ENCODE assay signal across 21 cellular contexts in genomic region chr7:24908757-24909156, GRCh38.
A peak's percentile ranks its signal among the peaks of the same experiment; 100 is the strongest.
DNase-seq lines count a peak whose midpoint lies in the region; ATAC-seq and TF ChIP-seq lines count a peak whose summit lies in the region.
"Had no signal": no experiment of that assay in that cellular context is flagged by ENCODE, and none has a peak within 500 bp of the region (broad histone marks: within the 10 kb centered on the region; RNA-seq: fewer than 3 reads in every experiment).

No MANE protein-coding gene starts in this region.

- no peak overlapping the region for H3K9ac ChIP-seq in Karpas-422 (ENCODE audit: low read length)

- H3K9me2 ChIP-seq in Karpas-422 (replicated peaks; ENCODE audit: insufficient read depth, low read length): no peaks in the 10 kb centered on the region

- H3K27ac ChIP-seq in Karpas-422 (ENCODE audit: low read length) (peak overlapping the region; percentile 67), RWPE2 (ENCODE audit: poor library complexity, severe bottlenecking) (peak overlapping the region; percentile 94)

- no peak for TF ChIP-seq CTCF in RWPE2 (IDR thresholded peaks at IDR 0.05; ENCODE audit: poor library complexity, severe bottlenecking)

- H3K4me3 ChIP-seq in Karpas-422 (ENCODE audit: low read length) (no peak overlapping the region), RWPE2 (ENCODE audit: severe bottlenecking) (no peak overlapping the region)

- no peaks in the 10 kb centered on the region for H3K9me3 ChIP-seq in Karpas-422 (ENCODE audit: low read length)
- H3K9me3 ChIP-seq in RWPE2 (ENCODE audit: severe bottlenecking): no peaks in the 10 kb centered on the region
- H3K9me3 ChIP-seq: Caco-2 had no signal

- no peak overlapping the region for H3K4me3 Mint-ChIP-seq in stimulated activated naive CD8-positive, alpha-beta T cell treated with anti-CD3 and anti-CD28 coated beads, Interleukin-15, amount 100 ng/mL, for 72 hours
- H3K4me3 Mint-ChIP-seq: T-cell had no signal

- H3K4me1 Mint-ChIP-seq in stimulated activated naive CD8-positive, alpha-beta T cell treated with anti-CD3 and anti-CD28 coated beads, Interleukin-15, amount 100 ng/mL, for 72 hours: peaks cover 38% of the 10 kb centered on the region

- no peaks in the 10 kb centered on the region for H3K27me3 Mint-ChIP-seq in stimulated activated naive CD8-positive, alpha-beta T cell treated with anti-CD3 and anti-CD28 coated beads, Interleukin-15, amount 100 ng/mL, for 72 hours
- H3K27me3 Mint-ChIP-seq: CD4-positive, alpha-beta memory T cell; T-cell had no signal

- H3K4me1 ChIP-seq in Karpas-422 (ENCODE audit: low read length) (peaks cover 94% of the 10 kb centered on the region), RWPE2 (ENCODE audit: insufficient read depth, poor library complexity, severe bottlenecking) (peaks cover 50% of the 10 kb centered on the region)

- peaks cover 99% of the 10 kb centered on the region for H3K79me2 ChIP-seq in Karpas-422 (ENCODE audit: low read length)

- no peaks in the 10 kb centered on the region for H3K9me3 Mint-ChIP-seq in stimulated activated naive CD8-positive, alpha-beta T cell treated with anti-CD3 and anti-CD28 coated beads, Interleukin-15, amount 100 ng/mL, for 72 hours
- H3K9me3 Mint-ChIP-seq: CD4-positive, alpha-beta memory T cell; T-cell had no signal

- no peak overlapping the region for H3K27ac Mint-ChIP-seq in stimulated activated naive CD8-positive, alpha-beta T cell treated with anti-CD3 and anti-CD28 coated beads, Interleukin-15, amount 100 ng/mL, for 72 hours
- H3K27ac Mint-ChIP-seq: T-cell had no signal

- peaks cover 10% of the 10 kb centered on the region for H4K20me1 ChIP-seq in Karpas-422 (ENCODE audit: insufficient read depth, low read depth, low read length)

- no peaks in the 10 kb centered on the region for H3K27me3 ChIP-seq in Karpas-422 (ENCODE audit: low read length)
- H3K27me3 ChIP-seq in RWPE2 (ENCODE audit: insufficient read depth, poor library complexity, severe bottlenecking): no peaks in the 10 kb centered on the region

- no peak overlapping the region for H2AFZ ChIP-seq in Karpas-422 (ENCODE audit: low read length)

- ATAC-seq in stimulated activated naive CD8-positive, alpha-beta T cell treated with anti-CD3 and anti-CD28 coated beads, Interleukin-15, Interleukin-2, amounts not matched to agents 100 U/mL and 50 U/mL, for 24 hours: peak; percentile 14
- no peak for ATAC-seq in stimulated activated naive CD8-positive, alpha-beta T cell treated with anti-CD3 and anti-CD28 coated beads, Interleukin-15, amount 100 ng/mL, for 72 hours
- ATAC-seq in RWPE2 (ENCODE audit: low read depth) (no peak), HG03045 (IDR thresholded peaks at IDR 0.05; ENCODE audit: unreplicated experiment) (no peak), GM19023 (IDR thresholded peaks at IDR 0.05; ENCODE audit: unreplicated experiment) (no peak)
- ATAC-seq: PC-3, T-cell had no signal

- H3K36me3 ChIP-seq in Karpas-422 (ENCODE audit: insufficient read depth, low read length) (peaks cover 24% of the 10 kb centered on the region), RWPE2 (ENCODE audit: low read depth) (no peaks in the 10 kb centered on the region)

- H3K4me2 ChIP-seq in Karpas-422 (ENCODE audit: low read depth, low read length, poor library complexity, severe bottlenecking): no peak overlapping the region

- no peak for DNase-seq in stimulated activated naive CD8-positive, alpha-beta T cell treated with anti-CD3 and anti-CD28 coated beads, Interleukin-15, Interleukin-2, amounts not matched to agents 100 U/mL and 50 U/mL, for 24 hours
- no peak for DNase-seq in stimulated activated naive CD8-positive, alpha-beta T cell treated with anti-CD3 and anti-CD28 coated beads, Interleukin-15, amount 100 ng/mL, for 72 hours
- no peak for DNase-seq in Karpas-422
- no peak for DNase-seq in RWPE2 (ENCODE audit: low spot score)
- DNase-seq in nucleus accumbens (lab: John Stamatoyannopoulos, UW): no peak
- DNase-seq in A172 (ENCODE audit: low spot score): no peak
- DNase-seq: Caco-2; CD4-positive, alpha-beta memory T cell; DMS 273 treated with DMSO at 0.1 percent for 48 hours; DMS79 treated with DMSO at 0.1 percent for 48 hours; NCI-H1105 treated with DMSO at 0.1 percent for 48 hours; NCI-H2029 treated with DMSO at 0.1 percent for 48 hours; NCI-H226; NCI-H524; NCI-H82; PC-3; RPMI8226; SIG-M5; T-cell had no signal
